10 cellular contexts compared by ENCODE assay signal in the genomic region with DNA sequence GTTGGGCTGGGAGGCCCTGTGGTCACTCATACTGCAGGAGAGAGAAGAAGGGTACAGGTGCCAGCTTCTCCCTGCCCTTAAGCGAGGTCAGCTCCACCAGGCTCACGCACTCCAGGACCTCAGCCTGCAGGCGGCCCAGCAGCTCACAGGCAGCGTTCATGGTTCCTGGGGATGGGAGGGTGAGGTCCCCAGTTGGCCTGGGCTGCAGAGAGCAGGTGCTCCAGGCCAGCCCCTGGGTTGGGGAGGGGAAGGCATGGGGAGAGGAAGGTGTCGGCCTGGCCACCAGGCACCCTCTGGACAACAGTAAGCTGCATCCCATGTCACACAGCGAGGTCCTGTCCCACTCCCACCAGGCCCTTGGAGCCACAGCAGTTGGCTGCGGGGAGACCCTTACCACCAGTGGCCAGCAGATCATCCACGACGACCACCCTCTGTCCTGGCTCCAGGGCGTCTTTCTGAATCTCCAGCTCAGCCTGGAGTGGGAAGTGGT. TPM values are rescaled to one million over a fixed set of nuclear protein-coding genes. Genes with fewer than 3 reads are reported as not detected.
DNase-seq lines count a peak whose midpoint lies in the region; ATAC-seq, FAIRE-seq and TF ChIP-seq lines count a peak whose summit lies in the region.
"Had no signal": no experiment of that assay in that cellular context is flagged by ENCODE, and none has a peak within 500 bp of the region (broad histone marks: within the 10 kb centered on the region; RNA-seq: fewer than 3 reads in every experiment).

No MANE protein-coding gene starts in this region.

- H3K36me3 ChIP-seq in Loucy (ENCODE audit: insufficient read depth, low read length): peaks cover 22% of the 10 kb centered on the region; the same call in 1 of the 2 replicates
- peaks cover 6 to 42% of the 10 kb centered on the region in 2 experiments; a peak in 3 of 4 replicates for H3K36me3 ChIP-seq in GM12878 (ENCODE audit: control insufficient read depth in 2 of 2, insufficient read depth in 2 of 2, low read length in 1 of 2)
- H3K36me3 ChIP-seq in rectal smooth muscle tissue (ENCODE audit: control insufficient read depth, insufficient read depth, low read length): peaks cover 6% of the 10 kb centered on the region

- intact Hi-C loops in GM12878 (cut with micrococcal nuclease; ENCODE audit: unreplicated experiment): loop anchor here (5.0 kb wide), 2 partner anchors 48 to 157 kb away; a partner anchor contains a TSS

- peaks cover 60% of the 10 kb centered on the region for H3K79me2 ChIP-seq in Loucy (ENCODE audit: insufficient read depth, low read length)
- peaks cover 43% of the 10 kb centered on the region for H3K79me2 ChIP-seq in GM12878 (ENCODE audit: control insufficient read depth, insufficient read depth, low read length)

- peaks cover 9% of the 10 kb centered on the region for H3K36me3 Mint-ChIP-seq in T-helper 1 cell treated with Interleukin-12 subunit alpha and Interleukin-12 subunit beta and Interleukin-4 antibody, amounts not matched to agents 30 μg/mL and 1 μg/mL, for 36 hours (ENCODE audit: low read depth)

- no peak for ATAC-seq in GM12878
- ATAC-seq in GM18520 (IDR thresholded peaks at IDR 0.05; ENCODE audit: unreplicated experiment): no peak

- WGBS in GM12878 (ENCODE audit: insufficient coverage, insufficient replicate concordance, low lambda C conversion rate, missing lambda C conversion rate): 60% methylated on average over 9 of the region's 10 CpGs

- TF ChIP-seq RAD21 in GM12878 (IDR thresholded peaks at IDR 0.05; ENCODE audit: insufficient read depth, low read depth, low read length): no peak

- no peaks in the 10 kb centered on the region for H3K27me3 Mint-ChIP-seq in T-helper 1 cell treated with Interleukin-12 subunit alpha and Interleukin-12 subunit beta and Interleukin-4 antibody, amounts not matched to agents 30 μg/mL and 1 μg/mL, for 36 hours (ENCODE audit: low read depth)

- H3K4me1 Mint-ChIP-seq in T-helper 1 cell treated with Interleukin-12 subunit alpha and Interleukin-12 subunit beta and Interleukin-4 antibody, amounts not matched to agents 30 μg/mL and 1 μg/mL, for 36 hours (ENCODE audit: low read depth): peaks cover 11% of the 10 kb centered on the region

- TF ChIP-seq POLR2A in GM12878 (IDR thresholded peaks at IDR 0.05; ENCODE audit: low read depth, low read length): peak; percentile 69

- CTCF ChIA-PET in GM12878 (lab: Yijun Ruan, JAX): interaction anchor here (0.6 to 3.2 kb wide), 5 partner anchors 9 to 406 kb away, joined by 3 to 17 read pairs (median 4); no protein-coding TSS in a partner anchor

- DNase-seq in T-helper 1 cell: no peak
- DNase-seq in GM12878 (ENCODE audit: low read depth, low spot score): no peak
- no peak for DNase-seq in NCI-H226
- no peak for DNase-seq in cortex of kidney (lab: John Stamatoyannopoulos, UW)
- DNase-seq: brain microvascular endothelial cell, hippocampal formation had no signal

- H3F3A ChIP-seq in Loucy (ENCODE audit: low read depth): no peaks in the 10 kb centered on the region

- no peak for TF ChIP-seq EP300 in GM12878 (IDR thresholded peaks at IDR 0.05; ENCODE audit: borderline replicate concordance in 1 of 2, control insufficient read depth in 1 of 2, low read depth in 2 of 2, low read length in 2 of 2)

- TSS peak; percentile 70 for BruUV-seq in GM12878 (replicated peaks; lab: Mats Ljungman, UMichigan)

- peak overlapping the region; percentile 95 for H3K4me3 Mint-ChIP-seq in T-helper 1 cell treated with Interleukin-12 subunit alpha and Interleukin-12 subunit beta and Interleukin-4 antibody, amounts not matched to agents 30 μg/mL and 1 μg/mL, for 36 hours

- H3K9me3 Mint-ChIP-seq in T-helper 1 cell treated with Interleukin-12 subunit alpha and Interleukin-12 subunit beta and Interleukin-4 antibody, amounts not matched to agents 30 μg/mL and 1 μg/mL, for 36 hours: no peaks in the 10 kb centered on the region

- FAIRE-seq in GM12878 (lab: Jason Lieb, UNC): peak; percentile 35

- peak overlapping the region; percentile 91 for H3K4me3 ChIP-seq in Loucy (ENCODE audit: low read length, poor library complexity, severe bottlenecking)
- peak overlapping the region; percentile 85 for H3K4me3 ChIP-seq in GM12878
- H3K4me3 ChIP-seq in rectal smooth muscle tissue (ENCODE audit: low read length): no peak overlapping the region

- H3K9me3 ChIP-seq in Loucy (ENCODE audit: insufficient read depth, low read depth, low read length): no peaks in the 10 kb centered on the region
- H3K9me3 ChIP-seq in GM12878 (replicated peaks; ENCODE audit: control insufficient read depth, insufficient read depth, low read length): no peaks in the 10 kb centered on the region

- H3K27ac Mint-ChIP-seq in T-helper 1 cell treated with Interleukin-12 subunit alpha and Interleukin-12 subunit beta and Interleukin-4 antibody, amounts not matched to agents 30 μg/mL and 1 μg/mL, for 36 hours: no peak overlapping the region

- SMC1A ChIA-PET in GM12878 (lab: Charles Lee; ENCODE audit: uncharacterized antibody, unreplicated experiment): interaction anchor here (0.8 to 2.0 kb wide), 5 partner anchors 8 to 72 kb away, joined by 3 to 7 read pairs (median 5); no protein-coding TSS in a partner anchor

- H3K4me2 ChIP-seq in Loucy (ENCODE audit: low read depth, low read length, poor library complexity, severe bottlenecking) (peak overlapping the region; percentile 90), GM12878 (ENCODE audit: control insufficient read depth, insufficient read depth) (peak overlapping the region; percentile 85)

- RAD21 ChIA-PET in GM12878 (lab: Charles Lee; ENCODE audit: unreplicated experiment): interaction anchor here (1.0 to 3.4 kb wide), 6 partner anchors 9 to 357 kb away, joined by 3 to 13 read pairs (median 6); a partner anchor contains a TSS

- no peaks in the 10 kb centered on the region for H3K9me2 ChIP-seq in Loucy (replicated peaks; ENCODE audit: low read depth, low read length)

- POLR2A ChIA-PET in GM12878 (lab: Charles Lee): interaction anchor here (0.9 to 4.2 kb wide), 4 partner anchors 8 to 160 kb away, joined by 3 to 30 read pairs (median 6); no protein-coding TSS in a partner anchor

- H4K20me1 ChIP-seq in Loucy (ENCODE audit: insufficient read depth, low read length, poor library complexity, severe bottlenecking): peaks cover 57% of the 10 kb centered on the region
- H4K20me1 ChIP-seq in GM12878 (ENCODE audit: control insufficient read depth, insufficient read depth): no peaks in the 10 kb centered on the region

- TF ChIP-seq CTCF in Loucy (conservative IDR thresholded peaks at IDR 0.05; ENCODE audit: low read length) (no peak), GM12878 (IDR thresholded peaks at IDR 0.05 in 2 of 3, conservative IDR thresholded peaks at IDR 0.05 in 1 of 3; ENCODE audit: control insufficient read depth in 2 of 3, extremely low read depth in 1 of 3, insufficient read depth in 1 of 3, low read depth in 3 of 3, low read length in 3 of 3) (no peak)

- H3K27ac ChIP-seq in GM12878 (ENCODE audit: control insufficient read depth, insufficient read depth) (no peak overlapping the region; the same call in 1 of the 2 replicates), rectal smooth muscle tissue (ENCODE audit: low read depth, low read length) (no peak overlapping the region)
- H3K27ac ChIP-seq: brain microvascular endothelial cell had no signal

- no peak overlapping the region for H2AFZ ChIP-seq in Loucy (ENCODE audit: low read length)
- no peak overlapping the region for H2AFZ ChIP-seq in GM12878 (ENCODE audit: control insufficient read depth, low read depth, low read length)

- H3K27me3 ChIP-seq in Loucy (ENCODE audit: insufficient read depth, low read length, poor library complexity, severe bottlenecking) (no peaks in the 10 kb centered on the region), GM12878 (replicated peaks in 1 of 2; ENCODE audit: control insufficient read depth in 2 of 2, insufficient read depth in 2 of 2, low read length in 1 of 2) (no peaks in the 10 kb centered on the region), rectal smooth muscle tissue (ENCODE audit: control insufficient read depth, insufficient read depth, low read length) (no peaks in the 10 kb centered on the region)
- H3K27me3 ChIP-seq: brain microvascular endothelial cell had no signal

- in situ Hi-C loops in GM12878 (cut with MboI): no loop called here

- H3K4me1 ChIP-seq in Loucy (ENCODE audit: insufficient read depth, low read length, poor library complexity, severe bottlenecking) (no peaks in the 10 kb centered on the region), GM12878 (ENCODE audit: control insufficient read depth, insufficient read depth, low read length) (peaks cover 23% of the 10 kb centered on the region), rectal smooth muscle tissue (ENCODE audit: control insufficient read depth, insufficient read depth, low read length) (peaks cover 14% of the 10 kb centered on the region)

- H3K9ac ChIP-seq in Loucy (ENCODE audit: low read depth, low read length, poor library complexity, severe bottlenecking) (no peak overlapping the region), GM12878 (ENCODE audit: control insufficient read depth, insufficient read depth, low read length) (peak overlapping the region; percentile 88), rectal smooth muscle tissue (ENCODE audit: low read length) (peak overlapping the region; percentile 22)

RNA-seq across cellular contexts. Expression of a gene that starts 2.0 kb away (rescaled TPM):
- 39.3 and 42.6 TPM in 2 replicates for total RNA-seq in GM12878 (2013; cell fraction: nucleolus; rRNA removed)
- total RNA-seq in GM12878 (2014; rRNA removed) (308 and 348 TPM in 2 replicates), GM12878 (2014; rRNA removed; fragmentation: Illumina TruSeq; extraction: Trizol) (106 and 113 TPM in 2 replicates), GM12878 (2021) (219 and 234 TPM in 2 replicates)
- polyA plus RNA-seq in GM12878 (2011; ENCODE audit: low read depth): 71.1 TPM
- polyA plus RNA-seq in GM12878 (2011; rRNA removed) (39.6 and 95.7 TPM in 2 replicates), GM12878 (2014; fragmentation: Illumina TruSeq; extraction: Trizol) (8.6 and 46.2 TPM in 2 replicates), GM12878 (2014; fragmentation: Nextera tagmentation; extraction: Ambion mirVana) (100 to 1,000 TPM in 1 of 2 experiments, 10 to 100 TPM in 1; 30.6 to 100 TPM), GM12878 (2014; rRNA removed) (278 and 338 TPM in 2 replicates), GM12878 (2016; fragmentation: Nextera tagmentation; extraction: Ambion mirVana) (100 to 1,000 TPM; 446 to 495 TPM)
- polyA plus RNA-seq in GM12878 (2011; cell fraction: cytosol; rRNA removed): 75.8 and 141 TPM in 2 replicates
- polyA plus RNA-seq in GM12878 (2011; cell fraction: nucleus; rRNA removed): 107 and 109 TPM in 2 replicates
- polyA plus RNA-seq in GM12878 (2012): 148 and 153 TPM in 2 replicates
- 11.7 and 28.6 TPM in 2 replicates for polyA minus RNA-seq in GM12878 (2011; rRNA and poly(A)+ RNA removed)
- polyA minus RNA-seq in GM12878 (2011; cell fraction: cytosol; rRNA and poly(A)+ RNA removed): 42.0 and 50.9 TPM in 2 replicates
- polyA minus RNA-seq in GM12878 (2011; cell fraction: nucleus; rRNA and poly(A)+ RNA removed): 22.0 and 30.6 TPM in 2 replicates

RNA-seq across cellular contexts. Expression of a gene that starts 6.1 kb away (rescaled TPM):
- total RNA-seq in GM12878 (2013; cell fraction: nucleolus; rRNA removed): 10.9 and 14.9 TPM in 2 replicates
- total RNA-seq in GM12878 (2014; rRNA removed) (40.4 and 59.3 TPM in 2 replicates), GM12878 (2014; rRNA removed; fragmentation: Illumina TruSeq; extraction: Trizol) (6.5 and 8.5 TPM in 2 replicates), GM12878 (2021) (87.6 and 90.0 TPM in 2 replicates)
- polyA plus RNA-seq in GM12878 (2011; ENCODE audit: low read depth): 8.4 TPM
- polyA plus RNA-seq in GM12878 (2011; rRNA removed) (3.3 and 9.0 TPM in 2 replicates), GM12878 (2014; fragmentation: Illumina TruSeq; extraction: Trizol) (1.3 and 4.3 TPM in 2 replicates), GM12878 (2014; fragmentation: Nextera tagmentation; extraction: Ambion mirVana) (1 to 10 TPM in 1 of 2 experiments, under 1 TPM in 1; 0.50 to 1.9 TPM), GM12878 (2014; rRNA removed) (37.7 and 58.6 TPM in 2 replicates), GM12878 (2016; fragmentation: Nextera tagmentation; extraction: Ambion mirVana) (10 to 100 TPM in 1 of 2 experiments, 1 to 10 TPM in 1; 5.7 to 41.3 TPM)
- polyA plus RNA-seq in GM12878 (2011; cell fraction: cytosol; rRNA removed): 24.4 and 33.2 TPM in 2 replicates
- polyA plus RNA-seq in GM12878 (2011; cell fraction: nucleus; rRNA removed): 26.7 and 44.2 TPM in 2 replicates
- 39.9 and 49.2 TPM in 2 replicates for polyA plus RNA-seq in GM12878 (2012)
- 8.9 and 34.4 TPM in 2 replicates for polyA minus RNA-seq in GM12878 (2011; rRNA and poly(A)+ RNA removed)
- polyA minus RNA-seq in GM12878 (2011; cell fraction: cytosol; rRNA and poly(A)+ RNA removed): 37.6 and 54.5 TPM in 2 replicates
- 8.5 and 22.1 TPM in 2 replicates for polyA minus RNA-seq in GM12878 (2011; cell fraction: nucleus; rRNA and poly(A)+ RNA removed)

RNA-seq across cellular contexts. Expression of a gene that starts 24.7 kb away (rescaled TPM):
- 218 and 234 TPM in 2 replicates for total RNA-seq in GM12878 (2013; cell fraction: nucleolus; rRNA removed)
- total RNA-seq in GM12878 (2014; rRNA removed): 96.3 and 106 TPM in 2 replicates
- 21.8 and 30.6 TPM in 2 replicates for total RNA-seq in GM12878 (2014; rRNA removed; fragmentation: Illumina TruSeq; extraction: Trizol)
- total RNA-seq in GM12878 (2021): 146 and 169 TPM in 2 replicates
- 55.6 TPM for polyA plus RNA-seq in GM12878 (2011; ENCODE audit: low read depth)
- polyA plus RNA-seq in GM12878 (2011; rRNA removed): 15.2 and 28.0 TPM in 2 replicates
- 47.6 and 77.5 TPM in 2 replicates for polyA plus RNA-seq in GM12878 (2011; cell fraction: cytosol; rRNA removed)
- 493 and 679 TPM in 2 replicates for polyA plus RNA-seq in GM12878 (2011; cell fraction: nucleus; rRNA removed)
- 77.9 and 106 TPM in 2 replicates for polyA plus RNA-seq in GM12878 (2012)
- 17.0 and 39.9 TPM in 2 replicates for polyA plus RNA-seq in GM12878 (2014; fragmentation: Illumina TruSeq; extraction: Trizol)
- polyA plus RNA-seq in GM12878 (2014; fragmentation: Nextera tagmentation; extraction: Ambion mirVana): 1 to 10 TPM; 1.3 to 7.2 TPM
- 116 and 167 TPM in 2 replicates for polyA plus RNA-seq in GM12878 (2014; rRNA removed)
- polyA plus RNA-seq in GM12878 (2016; fragmentation: Nextera tagmentation; extraction: Ambion mirVana): 10 to 100 TPM; 31.1 to 35.6 TPM
- 39.4 and 60.9 TPM in 2 replicates for polyA minus RNA-seq in GM12878 (2011; rRNA and poly(A)+ RNA removed)
- polyA minus RNA-seq in GM12878 (2011; cell fraction: cytosol; rRNA and poly(A)+ RNA removed): 27.0 and 30.1 TPM in 2 replicates
- 81.4 and 144 TPM in 2 replicates for polyA minus RNA-seq in GM12878 (2011; cell fraction: nucleus; rRNA and poly(A)+ RNA removed)

RNA-seq across cellular contexts. Expression of a gene that starts 47.0 kb away (rescaled TPM):
- total RNA-seq in GM12878 (2013; cell fraction: nucleolus; rRNA removed): 64.8 and 87.4 TPM in 2 replicates
- total RNA-seq in GM12878 (2014; rRNA removed) (4.0 and 5.1 TPM in 2 replicates), GM12878 (2014; rRNA removed; fragmentation: Illumina TruSeq; extraction: Trizol) (3.7 and 4.3 TPM in 2 replicates), GM12878 (2021) (9.6 and 12.4 TPM in 2 replicates)
- polyA plus RNA-seq in GM12878 (2011; ENCODE audit: low read depth): 6.4 TPM
- polyA plus RNA-seq in GM12878 (2011; rRNA removed) (3.5 and 4.2 TPM in 2 replicates), GM12878 (2014; fragmentation: Illumina TruSeq; extraction: Trizol) (2.6 and 6.0 TPM in 2 replicates), GM12878 (2014; fragmentation: Nextera tagmentation; extraction: Ambion mirVana) (under 1 TPM; 0.37 to 0.95 TPM), GM12878 (2014; rRNA removed) (8.1 and 9.5 TPM in 2 replicates), GM12878 (2016; fragmentation: Nextera tagmentation; extraction: Ambion mirVana) (1 to 10 TPM; 5.6 to 6.5 TPM)
- polyA plus RNA-seq in GM12878 (2011; cell fraction: cytosol; rRNA removed): 3.5 and 3.9 TPM in 2 replicates
- 21.1 and 23.2 TPM in 2 replicates for polyA plus RNA-seq in GM12878 (2011; cell fraction: nucleus; rRNA removed)
- polyA plus RNA-seq in GM12878 (2012): 8.5 and 8.8 TPM in 2 replicates
- 3.1 and 10.6 TPM in 2 replicates for polyA minus RNA-seq in GM12878 (2011; rRNA and poly(A)+ RNA removed)
- 1.1 and 3.3 TPM in 2 replicates for polyA minus RNA-seq in GM12878 (2011; cell fraction: cytosol; rRNA and poly(A)+ RNA removed)
- polyA minus RNA-seq in GM12878 (2011; cell fraction: nucleus; rRNA and poly(A)+ RNA removed): 10.0 and 19.4 TPM in 2 replicates

RNA-seq across cellular contexts. Expression of a gene that starts 47.2 kb away (rescaled TPM):
- 23.0 and 27.4 TPM in 2 replicates for total RNA-seq in GM12878 (2013; cell fraction: nucleolus; rRNA removed)
- 66.3 and 73.0 TPM in 2 replicates for total RNA-seq in GM12878 (2014; rRNA removed)
- total RNA-seq in GM12878 (2014; rRNA removed; fragmentation: Illumina TruSeq; extraction: Trizol): 52.8 and 56.3 TPM in 2 replicates
- total RNA-seq in GM12878 (2021): 69.6 and 70.7 TPM in 2 replicates
- polyA plus RNA-seq in GM12878 (2011; ENCODE audit: low read depth): 120 TPM
- 71.0 and 158 TPM in 2 replicates for polyA plus RNA-seq in GM12878 (2011; rRNA removed)
- 97.6 and 110 TPM in 2 replicates for polyA plus RNA-seq in GM12878 (2011; cell fraction: cytosol; rRNA removed)
- 55.1 and 62.1 TPM in 2 replicates for polyA plus RNA-seq in GM12878 (2011; cell fraction: nucleus; rRNA removed)
- 62.8 and 86.2 TPM in 2 replicates for polyA plus RNA-seq in GM12878 (2012)
- polyA plus RNA-seq in GM12878 (2014; fragmentation: Illumina TruSeq; extraction: Trizol): 64.0 and 79.3 TPM in 2 replicates
- 100 to 1,000 TPM; 337 to 363 TPM for polyA plus RNA-seq in GM12878 (2014; fragmentation: Nextera tagmentation; extraction: Ambion mirVana)
- polyA plus RNA-seq in GM12878 (2014; rRNA removed): 67.0 and 105 TPM in 2 replicates
- 100 to 1,000 TPM; 189 to 221 TPM for polyA plus RNA-seq in GM12878 (2016; fragmentation: Nextera tagmentation; extraction: Ambion mirVana)
- polyA minus RNA-seq in GM12878 (2011; rRNA and poly(A)+ RNA removed): 28.0 and 32.8 TPM in 2 replicates
- 9.6 and 15.1 TPM in 2 replicates for polyA minus RNA-seq in GM12878 (2011; cell fraction: cytosol; rRNA and poly(A)+ RNA removed)
- polyA minus RNA-seq in GM12878 (2011; cell fraction: nucleus; rRNA and poly(A)+ RNA removed): 26.0 and 35.4 TPM in 2 replicates
